1 cellular context compared by ENCODE assay signal in the genomic region with DNA sequence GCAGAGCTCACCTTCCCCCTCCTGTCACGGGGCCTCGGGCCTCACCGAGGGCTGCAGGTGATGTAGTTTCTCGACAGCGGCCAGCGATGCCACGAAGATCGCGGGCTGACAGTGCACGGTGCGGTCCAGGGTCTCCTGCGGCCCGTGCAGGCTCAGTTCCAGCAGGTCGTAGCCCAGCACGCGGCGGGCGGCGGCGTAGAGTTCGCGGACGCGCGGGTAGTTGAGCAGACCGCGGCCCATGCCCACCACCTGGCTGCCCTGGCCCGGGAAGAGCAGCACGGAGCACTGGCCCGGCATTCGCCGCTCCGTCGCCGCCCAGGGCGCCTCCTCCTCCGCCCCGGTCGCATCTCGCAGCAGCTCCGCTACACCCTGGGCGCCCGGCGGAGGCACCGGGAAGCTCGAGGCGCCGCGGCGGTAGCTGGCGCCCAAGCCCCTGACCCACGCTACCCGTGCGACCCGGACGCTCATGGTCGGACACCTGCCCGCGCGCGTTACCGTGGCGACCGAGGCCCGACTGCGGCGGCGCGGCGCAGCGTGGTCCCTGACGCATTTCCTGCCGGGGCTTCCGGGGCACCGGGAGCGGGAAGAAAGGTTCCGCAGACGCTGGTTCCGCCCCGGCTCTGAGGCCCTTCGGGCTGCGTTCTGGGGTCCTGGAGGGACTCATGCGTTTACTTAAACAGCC.
TF ChIP-seq lines count a peak whose summit lies in the region.

A gene with protein sequence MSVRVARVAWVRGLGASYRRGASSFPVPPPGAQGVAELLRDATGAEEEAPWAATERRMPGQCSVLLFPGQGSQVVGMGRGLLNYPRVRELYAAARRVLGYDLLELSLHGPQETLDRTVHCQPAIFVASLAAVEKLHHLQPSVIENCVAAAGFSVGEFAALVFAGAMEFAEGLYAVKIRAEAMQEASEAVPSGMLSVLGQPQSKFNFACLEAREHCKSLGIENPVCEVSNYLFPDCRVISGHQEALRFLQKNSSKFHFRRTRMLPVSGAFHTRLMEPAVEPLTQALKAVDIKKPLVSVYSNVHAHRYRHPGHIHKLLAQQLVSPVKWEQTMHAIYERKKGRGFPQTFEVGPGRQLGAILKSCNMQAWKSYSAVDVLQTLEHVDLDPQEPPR (minus strand): TSS at position 518 of the 682 bp plus-strand sequence. CDS start 50 bp downstream, at position 468.

TF ChIP-seq in HEK293, 187 proteins besides CTCF, POLR2A, EP300 and RAD21 (continued from another document and continues in another):
- TF ChIP-seq, protein P1, sequence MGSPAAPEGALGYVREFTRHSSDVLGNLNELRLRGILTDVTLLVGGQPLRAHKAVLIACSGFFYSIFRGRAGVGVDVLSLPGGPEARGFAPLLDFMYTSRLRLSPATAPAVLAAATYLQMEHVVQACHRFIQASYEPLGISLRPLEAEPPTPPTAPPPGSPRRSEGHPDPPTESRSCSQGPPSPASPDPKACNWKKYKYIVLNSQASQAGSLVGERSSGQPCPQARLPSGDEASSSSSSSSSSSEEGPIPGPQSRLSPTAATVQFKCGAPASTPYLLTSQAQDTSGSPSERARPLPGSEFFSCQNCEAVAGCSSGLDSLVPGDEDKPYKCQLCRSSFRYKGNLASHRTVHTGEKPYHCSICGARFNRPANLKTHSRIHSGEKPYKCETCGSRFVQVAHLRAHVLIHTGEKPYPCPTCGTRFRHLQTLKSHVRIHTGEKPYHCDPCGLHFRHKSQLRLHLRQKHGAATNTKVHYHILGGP (tag by site-specific recombination; IDR thresholded peaks at IDR 0.05) = no peak
- TF ChIP-seq ZNF202 (tag by site-specific recombination; IDR thresholded peaks at IDR 0.05; ENCODE audit: borderline replicate concordance) (no peak), ZNF292 (tag by site-specific recombination; IDR thresholded peaks at IDR 0.05; ENCODE audit: borderline replicate concordance, low read depth) (no peak), ZBTB20 (tag by site-specific recombination; IDR thresholded peaks at IDR 0.05) (peak; percentile 78), ZNF2 (tag by site-specific recombination; IDR thresholded peaks at IDR 0.05) (no peak), ZNF701 (tag by site-specific recombination; IDR thresholded peaks at IDR 0.05) (no peak), ZNF366 (tag by site-specific recombination; conservative IDR thresholded peaks at IDR 0.05) (no peak), ZNF707 (tag by site-specific recombination; IDR thresholded peaks at IDR 0.05) (no peak), ZBTB21 (tag by site-specific recombination; IDR thresholded peaks at IDR 0.05) (no peak), ZNF423 (tag by site-specific recombination; IDR thresholded peaks at IDR 0.05) (no peak), ZNF416 (tag by site-specific recombination; IDR thresholded peaks at IDR 0.05) (no peak), ZNF529 (tag by site-specific recombination; IDR thresholded peaks at IDR 0.05; ENCODE audit: insufficient replicate concordance) (no peak), ZFP37 (tag by site-specific recombination; IDR thresholded peaks at IDR 0.05) (no peak), ZNF426 (tag by site-specific recombination; IDR thresholded peaks at IDR 0.05) (no peak), PRDM1 (tag by site-specific recombination; IDR thresholded peaks at IDR 0.05) (no peak), ZNF558 (tag by site-specific recombination; IDR thresholded peaks at IDR 0.05) (no peak), TRIM28 (IDR thresholded peaks at IDR 0.05; ENCODE audit: borderline replicate concordance, low read length) (no peak), ZFHX2 (tag by site-specific recombination; conservative IDR thresholded peaks at IDR 0.05) (no peak; the same call in 1 of the 2 replicates), ZNF660 (tag by site-specific recombination; IDR thresholded peaks at IDR 0.05) (no peak; the same call in 1 of the 2 replicates), KLF1 (tag by site-specific recombination; IDR thresholded peaks at IDR 0.05) (no peak), SETDB1 (IDR thresholded peaks at IDR 0.05; ENCODE audit: insufficient read length, low read length) (no peak), GLI4 (tag by site-specific recombination; IDR thresholded peaks at IDR 0.05) (no peak), ZNF544 (tag by site-specific recombination; IDR thresholded peaks at IDR 0.05) (no peak), ZNF658 (tag by site-specific recombination; IDR thresholded peaks at IDR 0.05) (no peak), ZNF138 (tag by site-specific recombination; IDR thresholded peaks at IDR 0.05; ENCODE audit: borderline replicate concordance) (no peak), ZNF768 (tag by site-specific recombination; IDR thresholded peaks at IDR 0.05) (no peak), EGR2 (tag by site-specific recombination; IDR thresholded peaks at IDR 0.05; ENCODE audit: low read depth) (no peak)
- TF ChIP-seq, protein P2, sequence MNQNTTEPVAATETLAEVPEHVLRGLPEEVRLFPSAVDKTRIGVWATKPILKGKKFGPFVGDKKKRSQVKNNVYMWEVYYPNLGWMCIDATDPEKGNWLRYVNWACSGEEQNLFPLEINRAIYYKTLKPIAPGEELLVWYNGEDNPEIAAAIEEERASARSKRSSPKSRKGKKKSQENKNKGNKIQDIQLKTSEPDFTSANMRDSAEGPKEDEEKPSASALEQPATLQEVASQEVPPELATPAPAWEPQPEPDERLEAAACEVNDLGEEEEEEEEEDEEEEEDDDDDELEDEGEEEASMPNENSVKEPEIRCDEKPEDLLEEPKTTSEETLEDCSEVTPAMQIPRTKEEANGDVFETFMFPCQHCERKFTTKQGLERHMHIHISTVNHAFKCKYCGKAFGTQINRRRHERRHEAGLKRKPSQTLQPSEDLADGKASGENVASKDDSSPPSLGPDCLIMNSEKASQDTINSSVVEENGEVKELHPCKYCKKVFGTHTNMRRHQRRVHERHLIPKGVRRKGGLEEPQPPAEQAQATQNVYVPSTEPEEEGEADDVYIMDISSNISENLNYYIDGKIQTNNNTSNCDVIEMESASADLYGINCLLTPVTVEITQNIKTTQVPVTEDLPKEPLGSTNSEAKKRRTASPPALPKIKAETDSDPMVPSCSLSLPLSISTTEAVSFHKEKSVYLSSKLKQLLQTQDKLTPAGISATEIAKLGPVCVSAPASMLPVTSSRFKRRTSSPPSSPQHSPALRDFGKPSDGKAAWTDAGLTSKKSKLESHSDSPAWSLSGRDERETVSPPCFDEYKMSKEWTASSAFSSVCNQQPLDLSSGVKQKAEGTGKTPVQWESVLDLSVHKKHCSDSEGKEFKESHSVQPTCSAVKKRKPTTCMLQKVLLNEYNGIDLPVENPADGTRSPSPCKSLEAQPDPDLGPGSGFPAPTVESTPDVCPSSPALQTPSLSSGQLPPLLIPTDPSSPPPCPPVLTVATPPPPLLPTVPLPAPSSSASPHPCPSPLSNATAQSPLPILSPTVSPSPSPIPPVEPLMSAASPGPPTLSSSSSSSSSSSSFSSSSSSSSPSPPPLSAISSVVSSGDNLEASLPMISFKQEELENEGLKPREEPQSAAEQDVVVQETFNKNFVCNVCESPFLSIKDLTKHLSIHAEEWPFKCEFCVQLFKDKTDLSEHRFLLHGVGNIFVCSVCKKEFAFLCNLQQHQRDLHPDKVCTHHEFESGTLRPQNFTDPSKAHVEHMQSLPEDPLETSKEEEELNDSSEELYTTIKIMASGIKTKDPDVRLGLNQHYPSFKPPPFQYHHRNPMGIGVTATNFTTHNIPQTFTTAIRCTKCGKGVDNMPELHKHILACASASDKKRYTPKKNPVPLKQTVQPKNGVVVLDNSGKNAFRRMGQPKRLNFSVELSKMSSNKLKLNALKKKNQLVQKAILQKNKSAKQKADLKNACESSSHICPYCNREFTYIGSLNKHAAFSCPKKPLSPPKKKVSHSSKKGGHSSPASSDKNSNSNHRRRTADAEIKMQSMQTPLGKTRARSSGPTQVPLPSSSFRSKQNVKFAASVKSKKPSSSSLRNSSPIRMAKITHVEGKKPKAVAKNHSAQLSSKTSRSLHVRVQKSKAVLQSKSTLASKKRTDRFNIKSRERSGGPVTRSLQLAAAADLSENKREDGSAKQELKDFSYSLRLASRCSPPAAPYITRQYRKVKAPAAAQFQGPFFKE (tag by site-specific recombination; IDR thresholded peaks at IDR 0.05; ENCODE audit: borderline replicate concordance) = no peak
- TF ChIP-seq, protein P3, sequence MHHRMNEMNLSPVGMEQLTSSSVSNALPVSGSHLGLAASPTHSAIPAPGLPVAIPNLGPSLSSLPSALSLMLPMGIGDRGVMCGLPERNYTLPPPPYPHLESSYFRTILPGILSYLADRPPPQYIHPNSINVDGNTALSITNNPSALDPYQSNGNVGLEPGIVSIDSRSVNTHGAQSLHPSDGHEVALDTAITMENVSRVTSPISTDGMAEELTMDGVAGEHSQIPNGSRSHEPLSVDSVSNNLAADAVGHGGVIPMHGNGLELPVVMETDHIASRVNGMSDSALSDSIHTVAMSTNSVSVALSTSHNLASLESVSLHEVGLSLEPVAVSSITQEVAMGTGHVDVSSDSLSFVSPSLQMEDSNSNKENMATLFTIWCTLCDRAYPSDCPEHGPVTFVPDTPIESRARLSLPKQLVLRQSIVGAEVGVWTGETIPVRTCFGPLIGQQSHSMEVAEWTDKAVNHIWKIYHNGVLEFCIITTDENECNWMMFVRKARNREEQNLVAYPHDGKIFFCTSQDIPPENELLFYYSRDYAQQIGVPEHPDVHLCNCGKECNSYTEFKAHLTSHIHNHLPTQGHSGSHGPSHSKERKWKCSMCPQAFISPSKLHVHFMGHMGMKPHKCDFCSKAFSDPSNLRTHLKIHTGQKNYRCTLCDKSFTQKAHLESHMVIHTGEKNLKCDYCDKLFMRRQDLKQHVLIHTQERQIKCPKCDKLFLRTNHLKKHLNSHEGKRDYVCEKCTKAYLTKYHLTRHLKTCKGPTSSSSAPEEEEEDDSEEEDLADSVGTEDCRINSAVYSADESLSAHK (tag by site-specific recombination; IDR thresholded peaks at IDR 0.05) = no peak; the same call in 1 of the 2 replicates
- TF ChIP-seq, protein P4, sequence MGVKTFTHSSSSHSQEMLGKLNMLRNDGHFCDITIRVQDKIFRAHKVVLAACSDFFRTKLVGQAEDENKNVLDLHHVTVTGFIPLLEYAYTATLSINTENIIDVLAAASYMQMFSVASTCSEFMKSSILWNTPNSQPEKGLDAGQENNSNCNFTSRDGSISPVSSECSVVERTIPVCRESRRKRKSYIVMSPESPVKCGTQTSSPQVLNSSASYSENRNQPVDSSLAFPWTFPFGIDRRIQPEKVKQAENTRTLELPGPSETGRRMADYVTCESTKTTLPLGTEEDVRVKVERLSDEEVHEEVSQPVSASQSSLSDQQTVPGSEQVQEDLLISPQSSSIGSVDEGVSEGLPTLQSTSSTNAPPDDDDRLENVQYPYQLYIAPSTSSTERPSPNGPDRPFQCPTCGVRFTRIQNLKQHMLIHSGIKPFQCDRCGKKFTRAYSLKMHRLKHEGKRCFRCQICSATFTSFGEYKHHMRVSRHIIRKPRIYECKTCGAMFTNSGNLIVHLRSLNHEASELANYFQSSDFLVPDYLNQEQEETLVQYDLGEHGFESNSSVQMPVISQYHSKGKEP (tag by site-specific recombination; IDR thresholded peaks at IDR 0.05) = peak; percentile 71
- TF ChIP-seq, protein P5, sequence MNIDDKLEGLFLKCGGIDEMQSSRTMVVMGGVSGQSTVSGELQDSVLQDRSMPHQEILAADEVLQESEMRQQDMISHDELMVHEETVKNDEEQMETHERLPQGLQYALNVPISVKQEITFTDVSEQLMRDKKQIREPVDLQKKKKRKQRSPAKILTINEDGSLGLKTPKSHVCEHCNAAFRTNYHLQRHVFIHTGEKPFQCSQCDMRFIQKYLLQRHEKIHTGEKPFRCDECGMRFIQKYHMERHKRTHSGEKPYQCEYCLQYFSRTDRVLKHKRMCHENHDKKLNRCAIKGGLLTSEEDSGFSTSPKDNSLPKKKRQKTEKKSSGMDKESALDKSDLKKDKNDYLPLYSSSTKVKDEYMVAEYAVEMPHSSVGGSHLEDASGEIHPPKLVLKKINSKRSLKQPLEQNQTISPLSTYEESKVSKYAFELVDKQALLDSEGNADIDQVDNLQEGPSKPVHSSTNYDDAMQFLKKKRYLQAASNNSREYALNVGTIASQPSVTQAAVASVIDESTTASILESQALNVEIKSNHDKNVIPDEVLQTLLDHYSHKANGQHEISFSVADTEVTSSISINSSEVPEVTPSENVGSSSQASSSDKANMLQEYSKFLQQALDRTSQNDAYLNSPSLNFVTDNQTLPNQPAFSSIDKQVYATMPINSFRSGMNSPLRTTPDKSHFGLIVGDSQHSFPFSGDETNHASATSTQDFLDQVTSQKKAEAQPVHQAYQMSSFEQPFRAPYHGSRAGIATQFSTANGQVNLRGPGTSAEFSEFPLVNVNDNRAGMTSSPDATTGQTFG (tag by site-specific recombination; IDR thresholded peaks at IDR 0.05; ENCODE audit: borderline replicate concordance) = no peak
- TF ChIP-seq, protein P6, sequence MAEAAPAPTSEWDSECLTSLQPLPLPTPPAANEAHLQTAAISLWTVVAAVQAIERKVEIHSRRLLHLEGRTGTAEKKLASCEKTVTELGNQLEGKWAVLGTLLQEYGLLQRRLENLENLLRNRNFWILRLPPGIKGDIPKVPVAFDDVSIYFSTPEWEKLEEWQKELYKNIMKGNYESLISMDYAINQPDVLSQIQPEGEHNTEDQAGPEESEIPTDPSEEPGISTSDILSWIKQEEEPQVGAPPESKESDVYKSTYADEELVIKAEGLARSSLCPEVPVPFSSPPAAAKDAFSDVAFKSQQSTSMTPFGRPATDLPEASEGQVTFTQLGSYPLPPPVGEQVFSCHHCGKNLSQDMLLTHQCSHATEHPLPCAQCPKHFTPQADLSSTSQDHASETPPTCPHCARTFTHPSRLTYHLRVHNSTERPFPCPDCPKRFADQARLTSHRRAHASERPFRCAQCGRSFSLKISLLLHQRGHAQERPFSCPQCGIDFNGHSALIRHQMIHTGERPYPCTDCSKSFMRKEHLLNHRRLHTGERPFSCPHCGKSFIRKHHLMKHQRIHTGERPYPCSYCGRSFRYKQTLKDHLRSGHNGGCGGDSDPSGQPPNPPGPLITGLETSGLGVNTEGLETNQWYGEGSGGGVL (tag by site-specific recombination; IDR thresholded peaks at IDR 0.05) = peak; percentile 16; the same call in 1 of the 2 replicates
- TF ChIP-seq, protein P7, sequence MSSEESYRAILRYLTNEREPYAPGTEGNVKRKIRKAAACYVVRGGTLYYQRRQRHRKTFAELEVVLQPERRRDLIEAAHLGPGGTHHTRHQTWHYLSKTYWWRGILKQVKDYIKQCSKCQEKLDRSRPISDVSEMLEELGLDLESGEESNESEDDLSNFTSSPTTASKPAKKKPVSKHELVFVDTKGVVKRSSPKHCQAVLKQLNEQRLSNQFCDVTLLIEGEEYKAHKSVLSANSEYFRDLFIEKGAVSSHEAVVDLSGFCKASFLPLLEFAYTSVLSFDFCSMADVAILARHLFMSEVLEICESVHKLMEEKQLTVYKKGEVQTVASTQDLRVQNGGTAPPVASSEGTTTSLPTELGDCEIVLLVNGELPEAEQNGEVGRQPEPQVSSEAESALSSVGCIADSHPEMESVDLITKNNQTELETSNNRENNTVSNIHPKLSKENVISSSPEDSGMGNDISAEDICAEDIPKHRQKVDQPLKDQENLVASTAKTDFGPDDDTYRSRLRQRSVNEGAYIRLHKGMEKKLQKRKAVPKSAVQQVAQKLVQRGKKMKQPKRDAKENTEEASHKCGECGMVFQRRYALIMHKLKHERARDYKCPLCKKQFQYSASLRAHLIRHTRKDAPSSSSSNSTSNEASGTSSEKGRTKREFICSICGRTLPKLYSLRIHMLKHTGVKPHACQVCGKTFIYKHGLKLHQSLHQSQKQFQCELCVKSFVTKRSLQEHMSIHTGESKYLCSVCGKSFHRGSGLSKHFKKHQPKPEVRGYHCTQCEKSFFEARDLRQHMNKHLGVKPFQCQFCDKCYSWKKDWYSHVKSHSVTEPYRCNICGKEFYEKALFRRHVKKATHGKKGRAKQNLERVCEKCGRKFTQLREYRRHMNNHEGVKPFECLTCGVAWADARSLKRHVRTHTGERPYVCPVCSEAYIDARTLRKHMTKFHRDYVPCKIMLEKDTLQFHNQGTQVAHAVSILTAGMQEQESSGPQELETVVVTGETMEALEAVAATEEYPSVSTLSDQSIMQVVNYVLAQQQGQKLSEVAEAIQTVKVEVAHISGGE (tag by site-specific recombination; conservative IDR thresholded peaks at IDR 0.05; ENCODE audit: low read depth) = peak; percentile 99
